Comparison of ENCODE assay signal across 16 cellular contexts in genomic region chr9:114289571-114290481, GRCh38. TPM values are rescaled to one million over a fixed set of nuclear protein-coding genes. Genes with fewer than 3 reads are reported as not detected.
DNase-seq lines count a peak whose midpoint lies in the region; ATAC-seq and TF ChIP-seq lines count a peak whose summit lies in the region.
"Had no signal": no experiment of that assay in that cellular context is flagged by ENCODE, and none has a peak within 500 bp of the region (broad histone marks: within the 10 kb centered on the region; RNA-seq: fewer than 3 reads in every experiment).

No MANE protein-coding gene starts in this region.

- peak overlapping the region in 1 of 2 experiments; percentile 10 for H2BK12ac ChIP-seq in mesenchymal stem cell (ENCODE audit: low read length in 2 of 2)

- no peak overlapping the region for H3K9ac ChIP-seq in mesenchymal stem cell (ENCODE audit: low read length)
- H3K9ac ChIP-seq: KMS-11 had no signal

- H3K18ac ChIP-seq in mesenchymal stem cell (ENCODE audit: low read depth in 1 of 2, low read length in 2 of 2) = no peak overlapping the region

- peaks cover 8% of the 10 kb centered on the region for H3K27me3 Mint-ChIP-seq in stimulated activated naive CD8-positive, alpha-beta T cell treated with anti-CD3 and anti-CD28 coated beads, Interleukin-15, amount 100 ng/mL, for 72 hours
- H3K27me3 Mint-ChIP-seq in chondrocyte (ENCODE audit: low read depth) (no peaks in the 10 kb centered on the region), GM23338 (ENCODE audit: insufficient read depth, low read depth, poor library complexity) (no peaks in the 10 kb centered on the region)

- no peak overlapping the region for H2AFZ ChIP-seq in mesenchymal stem cell (ENCODE audit: low read depth, low read length)
- no peak overlapping the region for H2AFZ ChIP-seq in GM23338

- no peak overlapping the region for H4K91ac ChIP-seq in mesenchymal stem cell (ENCODE audit: low read length)

- no peak overlapping the region for H2BK15ac ChIP-seq in mesenchymal stem cell (ENCODE audit: low read depth, poor library complexity, severe bottlenecking)

- no peaks in the 10 kb centered on the region for H3K27me3 ChIP-seq in mesenchymal stem cell (ENCODE audit: control insufficient read depth in 1 of 2, insufficient read depth in 1 of 2, low read length in 2 of 2)
- no peaks in the 10 kb centered on the region for H3K27me3 ChIP-seq in GM23338 (ENCODE audit: insufficient read depth)
- H3K27me3 ChIP-seq: gastroesophageal sphincter, SJSA1 had no signal

- peaks cover 26% of the 10 kb centered on the region for H3K36me3 Mint-ChIP-seq in chondrocyte (ENCODE audit: low read depth)
- peaks cover 26% of the 10 kb centered on the region for H3K36me3 Mint-ChIP-seq in GM23338 (ENCODE audit: low read depth)

- no peaks in the 10 kb centered on the region for H3F3A ChIP-seq in GM23338 (replicated peaks; ENCODE audit: low read depth)

- peaks cover 6% of the 10 kb centered on the region for H3K4me1 Mint-ChIP-seq in stimulated activated naive CD8-positive, alpha-beta T cell treated with anti-CD3 and anti-CD28 coated beads, Interleukin-15, amount 100 ng/mL, for 72 hours
- H3K4me1 Mint-ChIP-seq in chondrocyte (ENCODE audit: low read depth) (peaks cover 44% of the 10 kb centered on the region), GM23338 (peaks cover 23% of the 10 kb centered on the region)

- H3K9me3 Mint-ChIP-seq in stimulated activated naive CD8-positive, alpha-beta T cell treated with anti-CD3 and anti-CD28 coated beads, Interleukin-15, amount 100 ng/mL, for 72 hours = peaks cover 0 to 5% of the 10 kb centered on the region in 2 donors
- H3K9me3 Mint-ChIP-seq in chondrocyte (ENCODE audit: low read depth) = peaks cover 4% of the 10 kb centered on the region
- peaks cover 5% of the 10 kb centered on the region for H3K9me3 Mint-ChIP-seq in GM23338

- TF ChIP-seq CTCF in chondrocyte (IDR thresholded peaks at IDR 0.05) (no peak), GM23338 (conservative IDR thresholded peaks at IDR 0.05; ENCODE audit: low read depth in 2 of 2) (no peak)

- H3K4me3 Mint-ChIP-seq in stimulated activated naive CD8-positive, alpha-beta T cell treated with anti-CD3 and anti-CD28 coated beads, Interleukin-15, amount 100 ng/mL, for 72 hours = no peak overlapping the region
- no peak overlapping the region for H3K4me3 Mint-ChIP-seq in chondrocyte (ENCODE audit: unreplicated experiment)
- no peak overlapping the region for H3K4me3 Mint-ChIP-seq in GM23338
- H3K4me3 Mint-ChIP-seq: activated T-cell treated with anti-CD3 and anti-CD28 coated beads, Interleukin-2, amount 50 U/mL, for 72 hours; nephron had no signal

- no peak overlapping the region for H3K4ac ChIP-seq in mesenchymal stem cell (ENCODE audit: low read depth in 1 of 2, low read length in 2 of 2)

- H3K27ac ChIP-seq in mesenchymal stem cell (ENCODE audit: low read length, poor library complexity, severe bottlenecking) (no peak overlapping the region), GM23338 (ENCODE audit: low read depth) (no peak overlapping the region)
- H3K27ac ChIP-seq: gastroesophageal sphincter, KMS-11, SJSA1 had no signal

- peak in 1 of 2 donors; percentile 7 for DNase-seq in stimulated activated naive CD8-positive, alpha-beta T cell treated with anti-CD3 and anti-CD28 coated beads, Interleukin-15, amount 100 ng/mL, for 72 hours
- DNase-seq in stimulated activated naive CD8-positive, alpha-beta T cell treated with anti-CD3 and anti-CD28 coated beads, Interleukin-15, Interleukin-2, amounts not matched to agents 100 U/mL and 50 U/mL, for 24 hours = no peak
- DNase-seq in chondrocyte (ENCODE audit: low spot score) = peak; percentile 75
- no peak for DNase-seq in mesenchymal stem cell
- no peak for DNase-seq in GM23338 (ENCODE audit: low spot score)
- no peak for DNase-seq in mucosa of gallbladder (ENCODE audit: low spot score)
- no peak for DNase-seq in amniotic stem cell (lab: John Stamatoyannopoulos, UW)
- DNase-seq: activated CD4-positive, alpha-beta T cell treated with anti-CD3 and anti-CD28 coated beads for 48 hours; activated T-cell treated with anti-CD3 and anti-CD28 coated beads, Interleukin-2, amount 50 U/mL, for 72 hours; T1000 had no signal

- peak overlapping the region; percentile 94 for H2AK5ac ChIP-seq in mesenchymal stem cell (ENCODE audit: low read length, severe bottlenecking)

- no peak overlapping the region for H2BK120ac ChIP-seq in mesenchymal stem cell (ENCODE audit: low read depth, low read length)

- no peaks in the 10 kb centered on the region for H3K79me2 ChIP-seq in GM23338 (replicated peaks; ENCODE audit: insufficient read depth)

- H3K4me3 ChIP-seq in mesenchymal stem cell (ENCODE audit: insufficient read depth in 1 of 2, low read depth in 1 of 2, low read length in 2 of 2) = no peak overlapping the region
- H3K4me3 ChIP-seq in GM23338 = no peak overlapping the region
- H3K4me3 ChIP-seq: gastroesophageal sphincter, SJSA1 had no signal

- 90% methylated on average over 12 of the region's 13 CpGs for WGBS in mesenchymal stem cell

- H3K14ac ChIP-seq in mesenchymal stem cell (ENCODE audit: low read length in 2 of 2) = no peak overlapping the region

- no peak overlapping the region for H4K8ac ChIP-seq in mesenchymal stem cell (ENCODE audit: low read length)

- no peaks in the 10 kb centered on the region for H4K20me1 ChIP-seq in GM23338 (replicated peaks; ENCODE audit: insufficient read depth)

- H3K4me2 ChIP-seq in mesenchymal stem cell (ENCODE audit: low read length, poor library complexity, severe bottlenecking) (no peak overlapping the region), GM23338 (no peak overlapping the region)
- H3K4me2 ChIP-seq: KMS-11 had no signal

- H3K9me2 ChIP-seq in GM23338 (ENCODE audit: insufficient read depth) = no peaks in the 10 kb centered on the region

- H2BK5ac ChIP-seq in mesenchymal stem cell (ENCODE audit: low read depth, low read length, poor library complexity, severe bottlenecking) = no peak overlapping the region

- H3K79me1 ChIP-seq in mesenchymal stem cell (replicated peaks; ENCODE audit: low read length, poor library complexity, severe bottlenecking) = peaks cover 7% of the 10 kb centered on the region

- H3K4me1 ChIP-seq in mesenchymal stem cell (ENCODE audit: control insufficient read depth, insufficient read depth, low read depth, low read length) (peaks cover 52% of the 10 kb centered on the region), GM23338 (ENCODE audit: insufficient read depth) (peaks cover 7% of the 10 kb centered on the region)
- H3K4me1 ChIP-seq: gastroesophageal sphincter had no signal

- no peak overlapping the region for H3K23ac ChIP-seq in mesenchymal stem cell (ENCODE audit: low read length in 2 of 2)

- no peak overlapping the region for H3K27ac Mint-ChIP-seq in stimulated activated naive CD8-positive, alpha-beta T cell treated with anti-CD3 and anti-CD28 coated beads, Interleukin-15, amount 100 ng/mL, for 72 hours
- H3K27ac Mint-ChIP-seq in chondrocyte (ENCODE audit: unreplicated experiment) = peak overlapping the region; percentile 36
- H3K27ac Mint-ChIP-seq in GM23338 = no peak overlapping the region
- H3K27ac Mint-ChIP-seq: activated T-cell treated with anti-CD3 and anti-CD28 coated beads, Interleukin-2, amount 50 U/mL, for 72 hours had no signal

- ATAC-seq in stimulated activated naive CD8-positive, alpha-beta T cell treated with anti-CD3 and anti-CD28 coated beads, Interleukin-15, amount 100 ng/mL, for 72 hours = peak; percentile 34
- no peak for ATAC-seq in stimulated activated naive CD8-positive, alpha-beta T cell treated with anti-CD3 and anti-CD28 coated beads, Interleukin-15, Interleukin-2, amounts not matched to agents 100 U/mL and 50 U/mL, for 24 hours
- no peak for ATAC-seq in HG02970 (IDR thresholded peaks at IDR 0.05; ENCODE audit: low FRiP score, unreplicated experiment)
- ATAC-seq in GM23338 = no peak

- H3K9me3 ChIP-seq in mesenchymal stem cell (ENCODE audit: control insufficient read depth, low read length) = peaks cover 7% of the 10 kb centered on the region

- H3K36me3 ChIP-seq in mesenchymal stem cell (ENCODE audit: control insufficient read depth in 1 of 2, insufficient read depth in 2 of 2, low read depth in 1 of 2, low read length in 2 of 2) = peaks cover 15 to 40% of the 10 kb centered on the region in 2 experiments
- H3K36me3 ChIP-seq in GM23338 (ENCODE audit: insufficient read depth) = peaks cover 20% of the 10 kb centered on the region

TF ChIP-seq in GM23338, 12 proteins besides CTCF, POLR2A, EP300 and RAD21:
- no peak for TF ChIP-seq POLR2AphosphoS5 (IDR thresholded peaks at IDR 0.05; ENCODE audit: low read depth)
- no peak for TF ChIP-seq ETS1 (IDR thresholded peaks at IDR 0.05)
- no peak for TF ChIP-seq JUNB (IDR thresholded peaks at IDR 0.05; ENCODE audit: unreplicated experiment)
- TF ChIP-seq EZH2 (IDR thresholded peaks at IDR 0.05; ENCODE audit: low read depth, unreplicated experiment) = no peak

RNA-seq across cellular contexts. Expression of gene ORM1, which starts 33.1 kb away (rescaled TPM):
- total RNA-seq in chondrocyte (not detected in 3 replicates), mucosa of gallbladder (12.7 TPM)
- polyA plus RNA-seq in mesenchymal stem cell (2013, experiment 1 of 2) = not detected
- polyA plus RNA-seq in mesenchymal stem cell (2013, experiment 2 of 2) = not detected
- not detected in 2 replicates for total RNA-seq in GM23338 (2014; rRNA removed; shearing (Covaris generic))
- not detected in 2 replicates for polyA plus RNA-seq in GM23338 (2016; fragmentation: Nextera tagmentation; extraction: Ambion mirVana)
- total RNA-seq: activated T-cell treated with anti-CD3 and anti-CD28 coated beads, Interleukin-2, amount 50 U/mL, for 72 hours; H1; SJSA1 had no signal

RNA-seq across cellular contexts. Expression of gene ORM2, which starts 39.8 kb away (rescaled TPM):
- total RNA-seq in chondrocyte (not detected in 3 replicates), mucosa of gallbladder (2.8 TPM)
- not detected for polyA plus RNA-seq in mesenchymal stem cell (2013, experiment 1 of 2)
- not detected for polyA plus RNA-seq in mesenchymal stem cell (2013, experiment 2 of 2)
- total RNA-seq in GM23338 (2014; rRNA removed; shearing (Covaris generic)) = 0.76 TPM in 1 of 2 replicates, not detected in the other
- polyA plus RNA-seq in GM23338 (2016; fragmentation: Nextera tagmentation; extraction: Ambion mirVana) = 0.76 and 0.90 TPM in 2 replicates
- total RNA-seq: activated T-cell treated with anti-CD3 and anti-CD28 coated beads, Interleukin-2, amount 50 U/mL, for 72 hours; gastroesophageal sphincter; H1; SJSA1 had no signal

Comparison
In these comparisons a context has a peak if more than half of its experiments do, and no peak if none do; other contexts are left out.
1. RNA of gene ORM1, which starts 33.1 kb away (total RNA-seq): 12.7 TPM in mucosa of gallbladder (single experiment); not detected in chondrocyte and not detected in GM23338; every median in the first group is over 10 times any median in the second.